In the genomic region with DNA sequence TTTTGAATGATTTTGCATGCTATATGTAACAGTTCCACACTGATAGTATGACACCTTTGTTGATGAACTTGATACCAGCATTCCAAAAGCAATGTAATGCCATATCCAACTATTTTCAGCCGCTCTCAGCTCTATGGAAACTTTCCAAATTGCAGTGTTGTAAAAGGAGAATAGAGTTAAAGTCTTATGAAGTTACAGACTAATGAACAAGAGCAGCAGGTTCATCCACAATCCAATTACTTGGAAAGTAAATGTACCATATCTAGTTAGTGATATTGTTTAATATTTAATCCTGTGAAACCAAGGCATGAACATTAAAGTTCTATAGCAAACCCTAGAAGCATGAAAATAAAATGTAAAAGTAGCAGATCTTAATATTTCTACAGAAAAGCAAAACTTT, we compare ENCODE assay signal across 20 cellular contexts.
"Had no signal": no experiment of that assay in that cellular context is flagged by ENCODE, and none has a peak within 500 bp of the region (broad histone marks: within the 10 kb centered on the region; RNA-seq: fewer than 3 reads in every experiment).

No MANE protein-coding gene starts in this region.

- DNase-seq: dermis blood vessel endothelial cell; dorsolateral prefrontal cortex; effector CD4-positive, alpha-beta T cell; effector memory CD4-positive, alpha-beta T cell; erythroblast; foreskin keratinocyte; heart left ventricle; hypothalamus; immature natural killer cell; islet precursor cell; left colon; left lung; left ventricle myocardium superior; lower lobe of right lung; mesendoderm; midbrain had no signal

- ATAC-seq: foreskin keratinocyte, gastroesophageal sphincter, heart left ventricle, left colon, left lung, left ventricle myocardium superior, lower lobe of right lung had no signal

- H3K4me3 ChIP-seq: coronary artery, dorsolateral prefrontal cortex, esophagus muscularis mucosa, gastroesophageal sphincter, heart left ventricle, hepatocyte, left lung, lower lobe of right lung had no signal
